Comparison of ENCODE assay signal across 22 cellular contexts in the genomic region with DNA sequence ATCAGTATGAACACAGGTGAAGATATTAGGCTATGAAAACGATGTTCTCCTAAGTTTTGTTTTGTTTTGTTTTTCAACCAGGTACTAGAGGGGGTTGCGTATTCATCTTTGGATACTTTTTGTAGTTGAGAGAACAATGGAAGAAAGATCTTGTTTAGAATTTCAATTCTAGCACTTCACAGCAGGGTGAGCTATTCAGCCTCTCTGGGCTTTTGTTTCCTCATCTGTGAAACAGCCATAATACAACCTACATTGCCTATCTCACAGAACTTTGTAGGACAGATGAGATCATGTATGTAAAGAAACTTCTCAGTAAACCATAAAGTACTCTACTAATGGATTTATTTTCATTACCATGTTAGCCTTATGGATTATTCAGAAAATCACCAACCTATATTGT.
DNase-seq lines count a peak whose midpoint lies in the region; ATAC-seq and TF ChIP-seq lines count a peak whose summit lies in the region.
"Had no signal": no experiment of that assay in that cellular context is flagged by ENCODE, and none has a peak within 500 bp of the region (broad histone marks: within the 10 kb centered on the region; RNA-seq: fewer than 3 reads in every experiment).

No MANE protein-coding gene starts in this region.

- DNase-seq in ELR (ENCODE audit: low read depth) (peak; percentile 15), IMR-90 (no peak), WTC11 (ENCODE audit: low spot score) (no peak), progenitor cell of endocrine pancreas (ENCODE audit: low spot score, unreplicated experiment) (no peak), anterior cingulate cortex (lab: John Stamatoyannopoulos, UW) (no peak)
- DNase-seq: activated CD4-positive, alpha-beta T cell treated with anti-CD3 and anti-CD28 coated beads, Interleukin-2, amount 50 U/mL, for 48 hours; activated T-cell treated with anti-CD3 and anti-CD28 coated beads, Interleukin-2, amount 50 U/mL, for 72 hours; AML-193; amniotic stem cell; left lung; NCI-H2029; NCI-H774; SHP77 treated with DMSO at 0.1 percent for 48 hours; T1000 had no signal

- in situ Hi-C loops in IMR-90 (cut with MboI; ENCODE audit: low sequenced_read_pairs): no loop called here

- H3K23ac ChIP-seq in IMR-90 (ENCODE audit: low read depth, low read length): no peak overlapping the region

- H2AK5ac ChIP-seq in IMR-90 (ENCODE audit: low read depth, low read length): no peak overlapping the region

- H3K79me1 ChIP-seq in IMR-90 (ENCODE audit: low read depth in 1 of 2, low read length in 2 of 2): no peaks in the 10 kb centered on the region

- TF ChIP-seq CTCF in 22Rv1 (IDR thresholded peaks at IDR 0.05) (peak; percentile 26; the same call in 1 of the 2 replicates), IMR-90 (conservative IDR thresholded peaks at IDR 0.05; ENCODE audit: low read depth, low read length) (no peak), WTC11 (IDR thresholded peaks at IDR 0.05) (no peak), progenitor cell of endocrine pancreas (IDR thresholded peaks at IDR 0.05; ENCODE audit: unreplicated experiment) (no peak)

- H3K36me3 Mint-ChIP-seq in WTC11: no peaks in the 10 kb centered on the region
- H3K36me3 Mint-ChIP-seq in progenitor cell of endocrine pancreas (ENCODE audit: insufficient read depth): peaks cover 11% of the 10 kb centered on the region
- H3K36me3 Mint-ChIP-seq in stimulated activated memory B cell treated with anti-CD40 and anti-IgM and Interleukin-4, amounts not matched to agents 10 μg/mL and 1 μg/mL and 100 μg/mL, for 72 hours: peaks cover 22% of the 10 kb centered on the region
- H3K36me3 Mint-ChIP-seq: stimulated activated effector memory CD8-positive, alpha-beta T cell treated with anti-CD3 and anti-CD28 coated beads, Interleukin-12 subunit alpha, Interleukin-12 subunit beta, amount 100 ng/mL, for 72 hours had no signal

- BruUV-seq in IMR-90 (replicated peaks; lab: Mats Ljungman, UMichigan): no TSS peak

- H3K27me3 ChIP-seq in IMR-90 (ENCODE audit: control insufficient read depth, insufficient read depth, low read length): no peaks in the 10 kb centered on the region
- H3K27me3 ChIP-seq: left lung had no signal

- H3K56ac ChIP-seq in IMR-90 (ENCODE audit: extremely low read depth, insufficient read depth, low read length): no peak overlapping the region

- no CpG with 5 or more reads among the region's 2 CpGs for WGBS in IMR-90 (ENCODE audit: extremely low coverage in 2 of 2, insufficient read length in 1 of 2), 2 experiments

- no peaks in the 10 kb centered on the region for H3K9me3 Mint-ChIP-seq in WTC11
- H3K9me3 Mint-ChIP-seq in progenitor cell of endocrine pancreas (ENCODE audit: low read depth): no peaks in the 10 kb centered on the region
- H3K9me3 Mint-ChIP-seq in stimulated activated memory B cell treated with anti-CD40 and anti-IgM and Interleukin-4, amounts not matched to agents 10 μg/mL and 1 μg/mL and 100 μg/mL, for 72 hours: no peaks in the 10 kb centered on the region
- H3K9me3 Mint-ChIP-seq: activated T-cell treated with anti-CD3 and anti-CD28 coated beads, Interleukin-2, amount 50 U/mL, for 72 hours; stimulated activated effector memory CD8-positive, alpha-beta T cell treated with anti-CD3 and anti-CD28 coated beads, Interleukin-12 subunit alpha, Interleukin-12 subunit beta, amount 100 ng/mL, for 72 hours had no signal

- TF ChIP-seq POLR2A in IMR-90 (IDR thresholded peaks at IDR 0.05; ENCODE audit: low read depth, low read length): no peak

- H4K5ac ChIP-seq in IMR-90 (ENCODE audit: low read depth, low read length): no peak overlapping the region

- no peak overlapping the region for H2BK15ac ChIP-seq in IMR-90 (ENCODE audit: low read depth, low read length)

- H2AFZ ChIP-seq in IMR-90 (replicated peaks; ENCODE audit: low read length, poor library complexity): no peak overlapping the region

- POLR2A ChIA-PET in IMR-90 (lab: Charles Lee; ENCODE audit: unreplicated experiment): interaction anchor here (0.7 kb wide), 1 partner anchor 348 kb away, joined by 3 read pairs; no protein-coding TSS in a partner anchor
- POLR2A ChIA-PET in WTC11 (lab: Charles Lee): no interaction called here

- no peaks in the 10 kb centered on the region for H4K20me1 ChIP-seq in IMR-90 (ENCODE audit: insufficient read depth, low read length)

- H3K27ac ChIP-seq in 22Rv1 (no peak overlapping the region), IMR-90 (ENCODE audit: insufficient read depth, low read length) (no peak overlapping the region)
- H3K27ac ChIP-seq: coronary artery, KMS-11, left lung, skin epidermis had no signal

- H3K4me1 Mint-ChIP-seq in WTC11: peaks cover 13% of the 10 kb centered on the region
- H3K4me1 Mint-ChIP-seq in progenitor cell of endocrine pancreas (ENCODE audit: low read depth): peaks cover 13% of the 10 kb centered on the region
- H3K4me1 Mint-ChIP-seq in stimulated activated memory B cell treated with anti-CD40 and anti-IgM and Interleukin-4, amounts not matched to agents 10 μg/mL and 1 μg/mL and 100 μg/mL, for 72 hours: no peaks in the 10 kb centered on the region
- H3K4me1 Mint-ChIP-seq: stimulated activated effector memory CD8-positive, alpha-beta T cell treated with anti-CD3 and anti-CD28 coated beads, Interleukin-12 subunit alpha, Interleukin-12 subunit beta, amount 100 ng/mL, for 72 hours had no signal

- H3K9me3 ChIP-seq in IMR-90 (ENCODE audit: control insufficient read depth, insufficient read depth, low read length): no peaks in the 10 kb centered on the region
- H3K9me3 ChIP-seq: HAP-1, left lung had no signal

- H3K9me1 ChIP-seq in IMR-90 (ENCODE audit: insufficient read depth, low read length): no peaks in the 10 kb centered on the region

- no peaks in the 10 kb centered on the region for H3K4me1 ChIP-seq in IMR-90 (ENCODE audit: control insufficient read depth, insufficient read depth, low read length)
- H3K4me1 ChIP-seq: left lung had no signal

- H3K36me3 ChIP-seq in IMR-90 (ENCODE audit: control insufficient read depth, insufficient read depth, low read length): peaks cover 2% of the 10 kb centered on the region
- H3K36me3 ChIP-seq: HAP-1 had no signal

- no peak overlapping the region for H4K8ac ChIP-seq in IMR-90 (ENCODE audit: low read depth in 2 of 2, low read length in 2 of 2)

- no peak overlapping the region for H3K9ac ChIP-seq in IMR-90 (ENCODE audit: low read depth, low read length)
- H3K9ac ChIP-seq: KMS-11 had no signal

- H2BK20ac ChIP-seq in IMR-90 (ENCODE audit: low read depth, low read length): no peak overlapping the region

- no peak overlapping the region for H3K14ac ChIP-seq in IMR-90 (replicated peaks; ENCODE audit: low read depth, low read length)

- TF ChIP-seq RAD21 in IMR-90 (IDR thresholded peaks at IDR 0.05; ENCODE audit: low read length): 0 out of 2 replicates have a peak, but pooled peaks have one; percentile 7

- H3K4me3 ChIP-seq in IMR-90 (ENCODE audit: insufficient read depth, low read depth, low read length): no peak overlapping the region
- H3K4me3 ChIP-seq: coronary artery, HAP-1, left lung, skin epidermis had no signal

- dilution Hi-C loops in IMR-90 (cut with HindIII; ENCODE audit: low sequenced_read_pairs, unreplicated experiment): no loop called here

- H3K27ac Mint-ChIP-seq in WTC11 (peak overlapping the region; percentile 28; the same call in 1 of the 2 replicates), progenitor cell of endocrine pancreas (no peak overlapping the region)
- no peak overlapping the region for H3K27ac Mint-ChIP-seq in stimulated activated memory B cell treated with anti-CD40 and anti-IgM and Interleukin-4, amounts not matched to agents 10 μg/mL and 1 μg/mL and 100 μg/mL, for 72 hours
- H3K27ac Mint-ChIP-seq: activated T-cell treated with anti-CD3 and anti-CD28 coated beads, Interleukin-2, amount 50 U/mL, for 72 hours; stimulated activated effector memory CD8-positive, alpha-beta T cell treated with anti-CD3 and anti-CD28 coated beads, Interleukin-12 subunit alpha, Interleukin-12 subunit beta, amount 100 ng/mL, for 72 hours had no signal

- H4K91ac ChIP-seq in IMR-90 (ENCODE audit: insufficient read depth, low read depth, low read length): no peak overlapping the region

- H3K4me2 ChIP-seq in IMR-90 (ENCODE audit: low read depth, low read length): no peak overlapping the region
- H3K4me2 ChIP-seq: KMS-11 had no signal

- H3K18ac ChIP-seq in IMR-90 (ENCODE audit: low read depth, low read length): no peak overlapping the region

- ATAC-seq in IMR-90 (ENCODE audit: low read depth) (no peak), WTC11 (peak; percentile 48; the same call in 1 of the 2 replicates)
- no peak for ATAC-seq in activated CD4-positive, CD25-positive, alpha-beta regulatory T cell treated with anti-CD3 and anti-CD28 coated beads, Interleukin-2, amount 50 U/mL, for 24 hours
- ATAC-seq in stimulated activated memory B cell treated with anti-CD40 and anti-IgM and Interleukin-4, amounts not matched to agents 10 μg/mL and 1 μg/mL and 100 μg/mL, for 72 hours: no peak
- ATAC-seq: activated T-cell treated with anti-CD3 and anti-CD28 coated beads, Interleukin-2, amount 50 U/mL, for 72 hours; left lung; stimulated activated effector memory CD8-positive, alpha-beta T cell treated with anti-CD3 and anti-CD28 coated beads, Interleukin-12 subunit alpha, Interleukin-12 subunit beta, amount 100 ng/mL, for 72 hours had no signal

- CTCF ChIA-PET in IMR-90 (lab: Yijun Ruan, JAX) (no interaction called here), WTC11 (lab: Charles Lee) (no interaction called here)

- no peak overlapping the region for H3K4me3 Mint-ChIP-seq in WTC11
- no peak overlapping the region for H3K4me3 Mint-ChIP-seq in progenitor cell of endocrine pancreas (ENCODE audit: low read depth)
- H3K4me3 Mint-ChIP-seq in stimulated activated memory B cell treated with anti-CD40 and anti-IgM and Interleukin-4, amounts not matched to agents 10 μg/mL and 1 μg/mL and 100 μg/mL, for 72 hours: no peak overlapping the region
- H3K4me3 Mint-ChIP-seq: activated T-cell treated with anti-CD3 and anti-CD28 coated beads, Interleukin-2, amount 50 U/mL, for 72 hours; stimulated activated effector memory CD8-positive, alpha-beta T cell treated with anti-CD3 and anti-CD28 coated beads, Interleukin-12 subunit alpha, Interleukin-12 subunit beta, amount 100 ng/mL, for 72 hours had no signal

- intact Hi-C loops in IMR-90 (cut with micrococcal nuclease): no loop called here

- H2AK9ac ChIP-seq in IMR-90 (replicated peaks; ENCODE audit: low read depth, low read length, poor library complexity): no peak overlapping the region

- no peak overlapping the region for H3K4ac ChIP-seq in IMR-90 (ENCODE audit: low read depth, low read length)

- no peak overlapping the region for H2BK5ac ChIP-seq in IMR-90 (ENCODE audit: low read depth, low read length, poor library complexity, severe bottlenecking)

- 0 out of 2 replicates have a peak, but pooled peaks cover 2% of the 10 kb centered on the region for H3K27me3 Mint-ChIP-seq in WTC11 (ENCODE audit: low read depth)
- H3K27me3 Mint-ChIP-seq in progenitor cell of endocrine pancreas: no peaks in the 10 kb centered on the region
- H3K27me3 Mint-ChIP-seq in stimulated activated memory B cell treated with anti-CD40 and anti-IgM and Interleukin-4, amounts not matched to agents 10 μg/mL and 1 μg/mL and 100 μg/mL, for 72 hours: no peaks in the 10 kb centered on the region

- no peak overlapping the region for H2BK120ac ChIP-seq in IMR-90 (ENCODE audit: low read depth, low read length)

TF ChIP-seq in IMR-90, 13 proteins besides CTCF, POLR2A, EP300 and RAD21 (continues in another document):
- TF ChIP-seq MAFK (IDR thresholded peaks at IDR 0.05; ENCODE audit: low read depth, low read length): no peak
